In the genomic region with DNA sequence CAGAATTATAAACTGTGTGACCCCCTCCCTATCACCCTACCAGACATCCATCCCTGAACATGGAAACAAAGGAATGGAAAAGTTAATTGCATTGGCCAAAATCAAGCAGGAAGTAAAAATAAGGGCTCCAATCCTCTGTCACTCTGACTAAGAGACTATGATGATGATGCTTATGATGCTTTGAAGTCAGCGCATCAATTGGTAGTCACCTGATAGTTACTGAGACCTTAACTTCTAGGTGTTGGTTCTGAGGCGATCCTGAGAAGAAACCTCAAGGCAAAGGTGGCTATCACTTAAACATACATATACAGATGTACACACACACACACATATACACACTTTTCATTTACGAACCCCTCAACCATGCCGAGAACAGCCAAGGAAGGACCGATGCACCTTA, we compare ENCODE assay signal across 22 cellular contexts.
"Had no signal": no experiment of that assay in that cellular context is flagged by ENCODE, and none has a peak within 500 bp of the region (broad histone marks: within the 10 kb centered on the region; RNA-seq: fewer than 3 reads in every experiment).

No MANE protein-coding gene starts in this region.

- H3K4me3 ChIP-seq: esophagus squamous epithelium, gastroesophageal sphincter, mucosa of descending colon, psoas muscle, spleen, stomach had no signal

- H3K36me3 ChIP-seq: esophagus squamous epithelium, gastroesophageal sphincter, neutrophil, spleen, stomach had no signal

- H3K27me3 ChIP-seq: esophagus squamous epithelium, gastroesophageal sphincter, neutrophil, spleen, stomach had no signal

- H3K27ac ChIP-seq: esophagus squamous epithelium, gastroesophageal sphincter, neutrophil, psoas muscle, spleen, stomach had no signal

- DNase-seq: dermis blood vessel endothelial cell; esophagus squamous epithelium; foreskin fibroblast; glutamatergic neuron; islet precursor cell; mammary epithelial cell; mucosa of descending colon; naive thymus-derived CD8-positive, alpha-beta T cell; psoas muscle; retina; spleen; stimulated activated CD4-positive, alpha-beta T cell treated with anti-CD3 and anti-CD28 coated beads, Interleukin-15, amount 100 ng/mL, for 24 hours; stimulated activated CD4-positive, alpha-beta T cell treated with anti-CD3 and anti-CD28 coated beads, Interleukin-1b, Interleukin-23, amount 100 ng/mL, for 48 hours; stimulated activated CD4-positive, alpha-beta T cell treated with anti-CD3 and anti-CD28 coated beads, Interleukin-4, amount 100 ng/mL, for 24 hours; stomach; substantia nigra; trophoblast cell had no signal

- H3K9me3 ChIP-seq: esophagus squamous epithelium, gastroesophageal sphincter, mucosa of descending colon, neutrophil, psoas muscle, spleen, stomach had no signal

- ATAC-seq: gastroesophageal sphincter; left lobe of liver; mucosa of descending colon; naive thymus-derived CD8-positive, alpha-beta T cell; psoas muscle; sciatic nerve; stimulated activated memory B cell treated with anti-CD40 and anti-IgM and Interleukin-4, amounts not matched to agents 10 μg/mL and 1 μg/mL and 100 μg/mL, for 72 hours had no signal
